8 cellular contexts compared by ENCODE assay signal in the genomic region with DNA sequence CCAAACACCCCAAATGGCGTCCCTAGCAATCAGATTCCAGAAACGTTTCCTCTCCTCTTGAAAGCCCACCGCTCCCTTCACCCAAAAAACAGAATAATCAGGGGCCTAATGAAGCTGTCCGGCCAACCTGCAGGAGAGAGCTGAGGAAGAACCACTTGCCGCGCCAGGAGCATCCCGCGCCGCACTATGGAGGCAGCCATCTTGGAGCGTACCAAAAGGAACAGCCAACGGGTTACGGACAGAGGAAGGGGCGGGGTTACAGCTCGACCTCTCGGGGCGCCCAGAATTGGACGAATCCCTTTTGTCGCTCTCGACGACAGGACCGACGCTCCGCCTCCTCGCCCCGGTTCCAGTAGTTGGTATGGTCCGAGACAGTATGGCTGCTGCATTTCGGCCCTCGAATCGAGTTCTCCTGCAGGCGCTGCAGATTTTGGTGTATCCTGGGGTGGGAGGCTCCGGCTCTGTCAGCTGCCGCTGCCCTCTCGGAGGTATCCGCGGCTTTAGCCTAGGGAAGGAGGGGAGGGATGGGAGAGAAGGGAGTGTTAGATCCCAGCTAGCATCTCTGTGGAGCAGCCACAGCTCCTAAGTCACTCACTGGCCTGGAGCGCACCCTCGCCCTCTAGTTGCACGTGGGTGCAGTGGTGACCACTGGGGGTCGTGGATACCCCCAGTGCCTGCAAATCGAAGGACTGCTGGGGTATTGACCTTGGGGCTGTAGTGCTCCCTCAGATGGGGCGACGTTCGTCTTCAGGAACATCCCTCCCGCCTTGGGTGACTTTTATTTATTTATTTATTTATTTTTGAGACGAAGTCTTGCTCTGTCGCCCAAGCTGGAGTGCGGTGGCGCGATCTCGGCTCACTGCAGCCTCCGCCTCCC. TPM values are rescaled to one million over a fixed set of nuclear protein-coding genes. Genes with fewer than 3 reads are reported as not detected.
DNase-seq lines count a peak whose midpoint lies in the region; ATAC-seq, FAIRE-seq and TF ChIP-seq lines count a peak whose summit lies in the region.

A gene (minus strand): TSS at position 219 of the 877 bp plus-strand sequence. CDS start 19 bp downstream, at position 200.
A gene with protein sequence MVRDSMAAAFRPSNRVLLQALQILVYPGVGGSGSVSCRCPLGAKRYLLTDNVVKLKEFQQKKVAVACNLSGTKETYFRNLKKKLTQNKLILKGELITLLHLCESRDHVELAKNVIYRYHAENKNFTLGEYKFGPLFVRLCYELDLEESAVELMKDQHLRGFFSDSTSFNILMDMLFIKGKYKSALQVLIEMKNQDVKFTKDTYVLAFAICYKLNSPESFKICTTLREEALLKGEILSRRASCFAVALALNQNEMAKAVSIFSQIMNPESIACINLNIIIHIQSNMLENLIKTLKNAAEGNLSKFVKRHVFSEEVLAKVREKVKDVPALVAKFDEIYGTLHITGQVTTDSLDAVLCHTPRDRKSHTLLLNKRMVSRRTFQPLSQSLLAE (plus strand): TSS at position 352 of the 877 bp plus-strand sequence. CDS start 10 bp downstream, at position 362.

- peak within 1 kb of the TSS; percentile 95 to 100 (median 98) for H3K4me3 Mint-ChIP-seq in CD4-positive, CD25-positive, alpha-beta regulatory T cell

- H3K27ac ChIP-seq in CD4-positive, CD25-positive, alpha-beta regulatory T cell (ENCODE audit: insufficient read depth, low read length, poor library complexity, severe bottlenecking), result peak within 1 kb of the TSS; percentile 70
- H3K27ac ChIP-seq in HepG2 (ENCODE audit: extremely low read length, insufficient read depth, low read length), result peak within 1 kb of the TSS; percentile 76

- H3K9me3 Mint-ChIP-seq in CD4-positive, CD25-positive, alpha-beta regulatory T cell, result no peaks in the 10 kb centered on the region

- peak within 1 kb of the TSS; percentile 98 for H3K4me3 ChIP-seq in CD4-positive, CD25-positive, alpha-beta regulatory T cell (ENCODE audit: low read depth, low read length)
- H3K4me3 ChIP-seq in HepG2 (replicated peaks in 1 of 3; ENCODE audit: insufficient read depth in 1 of 3, low read depth in 2 of 3, low read length in 3 of 3), result peak within 1 kb of the TSS; percentile 65 to 91 (median 90)

- peaks cover 15 to 43% (median 28%) of the 10 kb centered on the region in 4 donors for H3K4me1 Mint-ChIP-seq in CD4-positive, CD25-positive, alpha-beta regulatory T cell

- H3K36me3 ChIP-seq in CD4-positive, CD25-positive, alpha-beta regulatory T cell (ENCODE audit: control insufficient read depth, insufficient read depth, low read length), result peaks cover 7% of the 10 kb centered on the region
- H3K36me3 ChIP-seq in HepG2 (replicated peaks in 1 of 2; ENCODE audit: control insufficient read depth in 1 of 2, insufficient read depth in 2 of 2, low read length in 2 of 2), result peaks cover 0 to 8% of the 10 kb centered on the region in 2 experiments; a peak in 3 of 5 replicates

- in situ Hi-C loops in HepG2 (cut with HindIII; ENCODE audit: extremely low pct_ligation_motif_present, low pct_unique_long_range_greater_than_20kb), result loop anchor here (25.0 kb wide), 1 partner anchor 533 kb away; no protein-coding TSS in a partner anchor

- 12% methylated on average over 19 of the region's 51 CpGs for WGBS in HepG2 (ENCODE audit: low lambda C conversion rate)

- H2AFZ ChIP-seq in HepG2 (ENCODE audit: low read length), result peak within 1 kb of the TSS; percentile 80

- H3K27ac Mint-ChIP-seq in CD4-positive, CD25-positive, alpha-beta regulatory T cell, result peak within 1 kb of the TSS; percentile 95 to 98 (median 98)

- no peak for TF ChIP-seq RAD21 in HepG2 (CRISPR knock-in tag; IDR thresholded peaks at IDR 0.05)

- intact Hi-C loops in HepG2 (cut with micrococcal nuclease; ENCODE audit: unreplicated experiment), result no loop called here

- H3K4me1 ChIP-seq in CD4-positive, CD25-positive, alpha-beta regulatory T cell (ENCODE audit: control insufficient read depth, insufficient read depth, low read length, poor library complexity, severe bottlenecking), result peaks cover 13% of the 10 kb centered on the region
- H3K4me1 ChIP-seq in HepG2 (ENCODE audit: insufficient read depth, low read length), result peaks cover 36% of the 10 kb centered on the region

- BruUV-seq in HepG2 (replicated peaks; lab: Mats Ljungman, UMichigan), result no TSS peak

- CTCF ChIA-PET in HepG2 (lab: Yijun Ruan, JAX; ENCODE audit: low intra/inter-chr PET ratio, low total read pairs), result no interaction called here

- H3K9ac ChIP-seq in HepG2 (ENCODE audit: insufficient read depth, low read depth, low read length), result peak within 1 kb of the TSS; percentile 74

- no peaks in the 10 kb centered on the region for H3K9me3 ChIP-seq in CD4-positive, CD25-positive, alpha-beta regulatory T cell (ENCODE audit: control insufficient read depth in 2 of 2, low read length in 2 of 2)
- no peaks in the 10 kb centered on the region for H3K9me3 ChIP-seq in HepG2 (ENCODE audit: low read length)

- POLR2A ChIA-PET in HepG2 (lab: Yijun Ruan, JAX), result interaction anchor here (0.6 to 4.2 kb wide), 16 partner anchors 12 to 733 kb away, joined by 3 to 60 read pairs (median 4); a partner anchor contains a TSS

- no peaks in the 10 kb centered on the region for H3K27me3 ChIP-seq in CD4-positive, CD25-positive, alpha-beta regulatory T cell (ENCODE audit: control insufficient read depth, insufficient read depth, low read length)
- no peaks in the 10 kb centered on the region; a peak in 2 of 5 replicates for H3K27me3 ChIP-seq in HepG2 (ENCODE audit: control insufficient read depth in 1 of 2, insufficient read depth in 2 of 2, low read length in 2 of 2)

- peaks cover 20% of the 10 kb centered on the region for H3K36me3 Mint-ChIP-seq in CD4-positive, CD25-positive, alpha-beta regulatory T cell

- peak; percentile 94 to 99 (median 96) for DNase-seq in CD4-positive, CD25-positive, alpha-beta regulatory T cell
- DNase-seq in NCI-H748 treated with DMSO at 0.1 percent for 48 hours (lab: John Stamatoyannopoulos, UW) (peak; percentile 98), dermis blood vessel endothelial cell (peak; percentile 99), HepG2 (ENCODE audit: low spot score) (peak; percentile 95)
- DNase-seq in activated CD4-positive, alpha-beta T cell treated with anti-CD3 and anti-CD28 coated beads, Interleukin-2, amount 50 U/mL, for 4 hours, result peak; percentile 93 to 94
- DNase-seq in stimulated activated CD4-positive, alpha-beta T cell treated with anti-CD3 and anti-CD28 coated beads, Interleukin-4, amount 100 ng/mL, for 1 hour, result peak; percentile 92

- peak; percentile 53 for TF ChIP-seq CTCF in HepG2 (CRISPR knock-in tag; IDR thresholded peaks at IDR 0.05)

- 0 out of 4 replicates have a peak, but pooled peaks of 1 of the 2 experiments have one; percentile 18 for TF ChIP-seq EP300 in HepG2 (IDR thresholded peaks at IDR 0.05; ENCODE audit: low read depth in 2 of 2, low read length in 2 of 2)
- no peak for TF ChIP-seq EP300 in HepG2 (CRISPR knock-in tag; IDR thresholded peaks at IDR 0.05; ENCODE audit: borderline replicate concordance)

- no peaks in the 10 kb centered on the region for H3K27me3 Mint-ChIP-seq in CD4-positive, CD25-positive, alpha-beta regulatory T cell

- peak; percentile 76 for FAIRE-seq in HepG2 (lab: Jason Lieb, UNC)

- TF ChIP-seq POLR2A in HepG2 (IDR thresholded peaks at IDR 0.05; ENCODE audit: insufficient read depth in 1 of 2, low read depth in 2 of 2, low read length in 2 of 2), result peak; percentile 88 to 89

- peaks cover 37% of the 10 kb centered on the region for H3K79me2 ChIP-seq in HepG2 (ENCODE audit: insufficient read depth, low read length)

- peak; percentile 100 for ATAC-seq in CD4-positive, CD25-positive, alpha-beta regulatory T cell (ENCODE audit: low read depth in 2 of 2)
- ATAC-seq in GM19395 (IDR thresholded peaks at IDR 0.05; ENCODE audit: unreplicated experiment), result peak; percentile 99
- ATAC-seq in HG03565 (IDR thresholded peaks at IDR 0.05; ENCODE audit: unreplicated experiment), result peak; percentile 93
- ATAC-seq in HepG2, result peak; percentile 99

- no peaks in the 10 kb centered on the region for H4K20me1 ChIP-seq in HepG2 (ENCODE audit: insufficient read depth, low read length)

- H3K4me2 ChIP-seq in HepG2 (ENCODE audit: low read depth, low read length), result peak within 1 kb of the TSS; percentile 95

RNA-seq across cellular contexts. Expression of the first gene that starts in this region (rescaled TPM):
- total RNA-seq in CD4-positive, CD25-positive, alpha-beta regulatory T cell, result 36.2 TPM
- polyA plus RNA-seq in CD4-positive, CD25-positive, alpha-beta regulatory T cell, result 10 to 100 TPM; 39.0 to 53.1 (median 43.4) TPM
- total RNA-seq in dermis blood vessel endothelial cell (75.6 and 91.2 TPM in 2 replicates), HepG2 (2016; rRNA removed; fragmentation: Illumina TruSeq; extraction: Trizol) (115 and 139 TPM in 2 replicates)
- total RNA-seq in HepG2 (2016; cell fraction: cytosol; rRNA removed; fragmentation: Illumina TruSeq; extraction: Trizol; ENCODE audit: low read depth), result 17.5 and 21.2 TPM in 2 replicates
- total RNA-seq in HepG2 (2016; cell fraction: insoluble cytoplasmic fraction; rRNA removed; fragmentation: Illumina TruSeq; extraction: Trizol), result 116 and 136 TPM in 2 replicates
- total RNA-seq in HepG2 (2016; cell fraction: membrane; rRNA removed; fragmentation: Illumina TruSeq; extraction: Trizol), result 84.2 and 94.1 TPM in 2 replicates
- 105 and 107 TPM in 2 replicates for total RNA-seq in HepG2 (2016; cell fraction: nucleus; rRNA removed; fragmentation: Illumina TruSeq; extraction: Trizol)
- 69.9 and 71.8 TPM in 2 replicates for polyA plus RNA-seq in HepG2 (2011; rRNA removed)
- 61.9 and 69.4 TPM in 2 replicates for polyA plus RNA-seq in HepG2 (2011; cell fraction: cytosol; rRNA removed)
- 35.6 and 40.4 TPM in 2 replicates for polyA plus RNA-seq in HepG2 (2011; cell fraction: nucleus; rRNA removed)
- 50.1 and 50.6 TPM in 2 replicates for polyA plus RNA-seq in HepG2 (2012)
- 15.3 and 16.9 TPM in 2 replicates for polyA plus RNA-seq in HepG2 (2016; cell fraction: cytosol; fragmentation: Illumina TruSeq; extraction: Trizol; ENCODE audit: low read depth)
- polyA plus RNA-seq in HepG2 (2016; cell fraction: insoluble cytoplasmic fraction; fragmentation: Illumina TruSeq; extraction: Trizol; ENCODE audit: low read depth), result 115 and 117 TPM in 2 replicates
- 55.5 and 63.7 TPM in 2 replicates for polyA plus RNA-seq in HepG2 (2016; cell fraction: membrane; fragmentation: Illumina TruSeq; extraction: Trizol; ENCODE audit: low read depth)
- 77.0 and 147 TPM in 2 replicates for polyA plus RNA-seq in HepG2 (2016; cell fraction: nucleus; fragmentation: Illumina TruSeq; extraction: Trizol; ENCODE audit: insufficient read depth, low read depth)
- polyA minus RNA-seq in HepG2 (2011; rRNA and poly(A)+ RNA removed; ENCODE audit: low replicate concordance), result 215 and 246 TPM in 2 replicates
- polyA minus RNA-seq in HepG2 (2011; cell fraction: cytosol; rRNA and poly(A)+ RNA removed), result 76.1 and 103 TPM in 2 replicates
- polyA minus RNA-seq in HepG2 (2011; cell fraction: nucleus; rRNA and poly(A)+ RNA removed), result 93.1 and 114 TPM in 2 replicates

RNA-seq across cellular contexts. Expression of the second gene that starts in this region (rescaled TPM):
- total RNA-seq in CD4-positive, CD25-positive, alpha-beta regulatory T cell, result 3.4 TPM
- 1 to 10 TPM; 5.4 to 6.5 (median 5.9) TPM for polyA plus RNA-seq in CD4-positive, CD25-positive, alpha-beta regulatory T cell
- 3.9 and 6.0 TPM in 2 replicates for total RNA-seq in dermis blood vessel endothelial cell
- 6.4 and 7.0 TPM in 2 replicates for total RNA-seq in HepG2 (2016; rRNA removed; fragmentation: Illumina TruSeq; extraction: Trizol)
- 1.2 and 1.8 TPM in 2 replicates for total RNA-seq in HepG2 (2016; cell fraction: cytosol; rRNA removed; fragmentation: Illumina TruSeq; extraction: Trizol; ENCODE audit: low read depth)
- total RNA-seq in HepG2 (2016; cell fraction: insoluble cytoplasmic fraction; rRNA removed; fragmentation: Illumina TruSeq; extraction: Trizol), result 7.0 and 9.2 TPM in 2 replicates
- 3.4 TPM in 2 replicates for total RNA-seq in HepG2 (2016; cell fraction: membrane; rRNA removed; fragmentation: Illumina TruSeq; extraction: Trizol)
- total RNA-seq in HepG2 (2016; cell fraction: nucleus; rRNA removed; fragmentation: Illumina TruSeq; extraction: Trizol), result 11.4 and 14.2 TPM in 2 replicates
- 5.3 and 5.5 TPM in 2 replicates for polyA plus RNA-seq in HepG2 (2011; rRNA removed)
- 2.2 and 3.7 TPM in 2 replicates for polyA plus RNA-seq in HepG2 (2011; cell fraction: cytosol; rRNA removed)
- 9.0 and 11.4 TPM in 2 replicates for polyA plus RNA-seq in HepG2 (2011; cell fraction: nucleus; rRNA removed)
- polyA plus RNA-seq in HepG2 (2012), result 3.9 and 4.5 TPM in 2 replicates
- 0.70 and 0.74 TPM in 2 replicates for polyA plus RNA-seq in HepG2 (2016; cell fraction: cytosol; fragmentation: Illumina TruSeq; extraction: Trizol; ENCODE audit: low read depth)
- polyA plus RNA-seq in HepG2 (2016; cell fraction: insoluble cytoplasmic fraction; fragmentation: Illumina TruSeq; extraction: Trizol; ENCODE audit: low read depth), result 8.3 and 9.4 TPM in 2 replicates
- polyA plus RNA-seq in HepG2 (2016; cell fraction: membrane; fragmentation: Illumina TruSeq; extraction: Trizol; ENCODE audit: low read depth), result 1.6 and 2.1 TPM in 2 replicates
- polyA plus RNA-seq in HepG2 (2016; cell fraction: nucleus; fragmentation: Illumina TruSeq; extraction: Trizol; ENCODE audit: insufficient read depth, low read depth), result 13.3 and 14.0 TPM in 2 replicates
- 6.7 and 16.5 TPM in 2 replicates for polyA minus RNA-seq in HepG2 (2011; rRNA and poly(A)+ RNA removed; ENCODE audit: low replicate concordance)
- polyA minus RNA-seq in HepG2 (2011; cell fraction: cytosol; rRNA and poly(A)+ RNA removed), result 2.5 and 3.2 TPM in 2 replicates
- 19.2 and 20.8 TPM in 2 replicates for polyA minus RNA-seq in HepG2 (2011; cell fraction: nucleus; rRNA and poly(A)+ RNA removed)

Comparison
In these comparisons a context has a peak if more than half of its experiments do, and no peak if none do; other contexts are left out.
1. Peak in every context shown above with its lines: DNase-seq, ATAC-seq, H3K4me3 ChIP-seq and H3K27ac ChIP-seq.